Comparison of ENCODE assay signal across 35 cellular contexts in genomic region chr10:125783408-125783807, GRCh38. TPM values are rescaled to one million over a fixed set of nuclear protein-coding genes. Genes with fewer than 3 reads are reported as not detected.
"Had no signal": no experiment of that assay in that cellular context is flagged by ENCODE, and none has a peak within 500 bp of the region (broad histone marks: within the 10 kb centered on the region; RNA-seq: fewer than 3 reads in every experiment).

No MANE protein-coding gene starts in this region.

- ATAC-seq: activated CD8-positive, alpha-beta memory T cell treated with anti-CD3 and anti-CD28 coated beads, Interleukin-2, amount 10 ng/mL, durations not matched to agents 7 days and 5 days; activated naive CD4-positive, alpha-beta T cell treated with anti-CD3 and anti-CD28 coated beads, Interleukin-2, amount 50 U/mL, for 72 hours; activated T-cell treated with anti-CD3 and anti-CD28 coated beads, Interleukin-2, amount 50 U/mL, for 72 hours; activated T-helper 17 cell treated with anti-CD3 and anti-CD28 coated beads, Interleukin-2, amount 50 U/mL, for 72 hours had no signal

- H3K4me2 ChIP-seq: PC-9 had no signal

- H3K36me3 Mint-ChIP-seq: activated CD8-positive, alpha-beta memory T cell treated with anti-CD3 and anti-CD28 coated beads, Interleukin-2, amount 10 ng/mL, durations not matched to agents 7 days and 5 days; activated naive CD4-positive, alpha-beta T cell treated with anti-CD3 and anti-CD28 coated beads, Interleukin-2, amount 50 U/mL, for 72 hours had no signal

- H3K9me3 ChIP-seq: adrenal gland, MG63 had no signal

- H3K4me1 ChIP-seq: adrenal gland had no signal

- H3K36me3 ChIP-seq: MG63, WERI-Rb-1 had no signal

- H3K27ac ChIP-seq: adrenal gland, PC-9, RWPE1, SK-N-MC, WERI-Rb-1 had no signal

- H3K27ac Mint-ChIP-seq: activated CD4-positive, alpha-beta memory T cell treated with anti-CD3 and anti-CD28 coated beads, Interleukin-2, amount 10 ng/mL, durations not matched to agents 7 days and 5 days; activated CD8-positive, alpha-beta memory T cell treated with anti-CD3 and anti-CD28 coated beads, Interleukin-2, amount 10 ng/mL, durations not matched to agents 7 days and 5 days; activated T-cell treated with anti-CD3 and anti-CD28 coated beads, Interleukin-2, amount 50 U/mL, for 72 hours; activated T-helper 17 cell treated with anti-CD3 and anti-CD28 coated beads, Interleukin-2, amount 50 U/mL, for 72 hours had no signal

- DNase-seq: activated CD4-positive, alpha-beta memory T cell treated with anti-CD3 and anti-CD28 coated beads, Interleukin-2, amount 10 ng/mL, durations not matched to agents 7 days and 5 days; activated CD4-positive, alpha-beta T cell treated with anti-CD3 and anti-CD28 coated beads for 1 hour; activated CD4-positive, alpha-beta T cell treated with anti-CD3 and anti-CD28 coated beads for 48 hours; activated CD4-positive, CD25-positive, alpha-beta regulatory T cell; activated CD8-positive, alpha-beta memory T cell treated with anti-CD3 and anti-CD28 coated beads for 24 hours; activated CD8-positive, alpha-beta memory T cell treated with anti-CD3 and anti-CD28 coated beads, Interleukin-2, amount 10 ng/mL, durations not matched to agents 7 days and 5 days; activated effector memory CD4-positive, alpha-beta T cell treated with anti-CD3 and anti-CD28 coated beads, Interleukin-2, amount 50 U/mL, for 16 hours; activated naive CD4-positive, alpha-beta T cell; activated T-cell treated with anti-CD3 and anti-CD28 coated beads, Interleukin-2, amount 50 U/mL, for 1 hour; activated T-cell treated with anti-CD3 and anti-CD28 coated beads, Interleukin-2, amount 50 U/mL, for 72 hours; caudate nucleus; cerebellar nuclear complex; Karpas-422; KBM-7; MG63; NCI-H1092; NCI-H1436 treated with DMSO at 0.1 percent for 48 hours; NCI-H187; NCI-H2029 treated with DMSO at 0.1 percent for 48 hours; NCI-H2107; NCI-H510A treated with DMSO at 0.1 percent for 48 hours; NCI-H69; NK-92 treated with Interleukin-12 subunit alpha and Interleukin-12 subunit beta, amount 100 ng/mL, for 24 hours; PC-9; Right ventricle myocardium superior; T1000 had no signal

- H3K9me3 Mint-ChIP-seq: activated CD4-positive, alpha-beta memory T cell treated with anti-CD3 and anti-CD28 coated beads, Interleukin-2, amount 10 ng/mL, durations not matched to agents 7 days and 5 days; activated naive CD4-positive, alpha-beta T cell treated with anti-CD3 and anti-CD28 coated beads, Interleukin-2, amount 50 U/mL, for 72 hours; activated T-cell treated with anti-CD3 and anti-CD28 coated beads, Interleukin-2, amount 50 U/mL, for 72 hours; activated T-helper 17 cell treated with anti-CD3 and anti-CD28 coated beads, Interleukin-2, amount 50 U/mL, for 72 hours had no signal

- H3K4me3 Mint-ChIP-seq: activated CD4-positive, alpha-beta memory T cell treated with anti-CD3 and anti-CD28 coated beads, Interleukin-2, amount 10 ng/mL, durations not matched to agents 7 days and 5 days; activated CD8-positive, alpha-beta memory T cell treated with anti-CD3 and anti-CD28 coated beads, Interleukin-2, amount 10 ng/mL, durations not matched to agents 7 days and 5 days; activated T-cell treated with anti-CD3 and anti-CD28 coated beads, Interleukin-2, amount 50 U/mL, for 72 hours; activated T-helper 17 cell treated with anti-CD3 and anti-CD28 coated beads, Interleukin-2, amount 50 U/mL, for 72 hours; brain had no signal

- H3K27me3 Mint-ChIP-seq: activated CD4-positive, alpha-beta memory T cell treated with anti-CD3 and anti-CD28 coated beads, Interleukin-2, amount 10 ng/mL, durations not matched to agents 7 days and 5 days; activated CD8-positive, alpha-beta memory T cell treated with anti-CD3 and anti-CD28 coated beads, Interleukin-2, amount 10 ng/mL, durations not matched to agents 7 days and 5 days; brain had no signal

- H3K27me3 ChIP-seq: adrenal gland, MG63 had no signal

- H3K4me3 ChIP-seq: adrenal gland, MG63, PC-9, SK-N-MC had no signal

- H2AFZ ChIP-seq: PC-9 had no signal

RNA-seq across cellular contexts. Expression of gene MMP21, which starts 7.8 kb away (rescaled TPM):
- total RNA-seq: activated CD4-positive, alpha-beta memory T cell treated with anti-CD3 and anti-CD28 coated beads, Interleukin-2, amount 10 ng/mL, durations not matched to agents 7 days and 5 days; activated CD8-positive, alpha-beta memory T cell treated with anti-CD3 and anti-CD28 coated beads, Interleukin-2, amount 10 ng/mL, durations not matched to agents 7 days and 5 days; activated naive CD4-positive, alpha-beta T cell treated with anti-CD3 and anti-CD28 coated beads, Interleukin-2, amount 50 U/mL, for 72 hours; activated T-cell treated with anti-CD3 and anti-CD28 coated beads, Interleukin-2, amount 50 U/mL, for 72 hours; activated T-helper 17 cell treated with anti-CD3 and anti-CD28 coated beads, Interleukin-2, amount 50 U/mL, for 72 hours; bronchial epithelial cell; OCI-LY7; PC-9; Right ventricle myocardium superior had no signal
